9 cellular contexts compared by ENCODE assay signal in genomic region chr3:138082085-138082991, GRCh38. TPM values are rescaled to one million over a fixed set of nuclear protein-coding genes. Genes with fewer than 3 reads are reported as not detected.
DNase-seq lines count a peak whose midpoint lies in the region; TF ChIP-seq lines count a peak whose summit lies in the region.
"Had no signal": no experiment of that assay in that cellular context is flagged by ENCODE, and none has a peak within 500 bp of the region (broad histone marks: within the 10 kb centered on the region; RNA-seq: fewer than 3 reads in every experiment).

No MANE protein-coding gene starts in this region.

- TF ChIP-seq CTCF in fibroblast of the aortic adventitia (IDR thresholded peaks at IDR 0.05; ENCODE audit: insufficient read depth, low read length): no peak

- DNase-seq in COLO668 (lab: John Stamatoyannopoulos, UW; ENCODE audit: unreplicated experiment): peak; percentile 41
- DNase-seq in GOT3 (lab: John Stamatoyannopoulos, UW): peak; percentile 19
- peak; percentile 51 to 67 for DNase-seq in SHP77 (lab: John Stamatoyannopoulos, UW)
- DNase-seq in fibroblast of the aortic adventitia (ENCODE audit: low read depth): peak; percentile 91
- peak; percentile 35 for DNase-seq in stimulated activated CD8-positive, alpha-beta memory T cell treated with anti-CD3 and anti-CD28 coated beads, Interleukin-4, amount 100 ng/mL, for 48 hours
- DNase-seq in inferior parietal cortex (ENCODE audit: extremely low spot score): no peak
- DNase-seq in NCI-H1105 treated with DMSO at 0.1 percent for 48 hours (lab: John Stamatoyannopoulos, UW): no peak
- no peak for DNase-seq in OCI-M2 (lab: John Stamatoyannopoulos, UW; ENCODE audit: unreplicated experiment)
- DNase-seq: natural killer cell had no signal

- peak overlapping the region; percentile 44 for H3K4me3 ChIP-seq in fibroblast of the aortic adventitia (ENCODE audit: low read depth, low read length)

RNA-seq across cellular contexts. Expression of gene DZIP1L, which starts 33.1 kb away (rescaled TPM):
- 28.3 and 38.2 TPM in 2 replicates for total RNA-seq in fibroblast of the aortic adventitia (ENCODE audit: low replicate concordance)
- total RNA-seq: natural killer cell had no signal

RNA-seq across cellular contexts. Expression of gene A4GNT, which starts 49.9 kb away (rescaled TPM):
- total RNA-seq in fibroblast of the aortic adventitia (ENCODE audit: low replicate concordance): not detected in 2 replicates
- total RNA-seq: natural killer cell had no signal

Comparison
In these comparisons a context has a peak if more than half of its experiments do, and no peak if none do; other contexts are left out.
1. DNase-seq: peak in COLO668 (single experiment), GOT3 (single experiment), SHP77 (2 of 2), fibroblast of the aortic adventitia (single experiment) and stimulated activated CD8-positive, alpha-beta memory T cell treated with anti-CD3 and anti-CD28 coated beads, Interleukin-4, amount 100 ng/mL, for 48 hours (single experiment); none in inferior parietal cortex (single experiment), NCI-H1105 treated with DMSO at 0.1 percent for 48 hours (single experiment) and OCI-M2 (single experiment).